Comparison of ENCODE assay signal across 24 cellular contexts in genomic region chr11:114089748-114090147, GRCh38. TPM values are rescaled to one million over a fixed set of nuclear protein-coding genes. Genes with fewer than 3 reads are reported as not detected.
A peak's percentile ranks its signal among the peaks of the same experiment; 100 is the strongest.
DNase-seq lines count a peak whose midpoint lies in the region; ATAC-seq, FAIRE-seq and TF ChIP-seq lines count a peak whose summit lies in the region.
"Had no signal": no experiment of that assay in that cellular context is flagged by ENCODE, and none has a peak within 500 bp of the region (broad histone marks: within the 10 kb centered on the region; RNA-seq: fewer than 3 reads in every experiment).

No MANE protein-coding gene starts in this region.

- no peaks in the 10 kb centered on the region for H3K79me2 ChIP-seq in endothelial cell of umbilical vein (ENCODE audit: control insufficient read depth, insufficient read depth, low read length)

- no peaks in the 10 kb centered on the region for H3K27me3 ChIP-seq in endothelial cell of umbilical vein (ENCODE audit: control insufficient read depth in 2 of 2, insufficient read depth in 2 of 2, low read length in 2 of 2)
- no peaks in the 10 kb centered on the region for H3K27me3 ChIP-seq in right lobe of liver

- H2AFZ ChIP-seq in endothelial cell of umbilical vein (ENCODE audit: low read depth, low read length) = no peak overlapping the region

- no peak for TF ChIP-seq POLR2A in endothelial cell of umbilical vein (IDR thresholded peaks at IDR 0.05; ENCODE audit: low read depth, low read length)
- TF ChIP-seq POLR2A in right lobe of liver (IDR thresholded peaks at IDR 0.05) = no peak

- FAIRE-seq in endothelial cell of umbilical vein (lab: Jason Lieb, UNC) (peak; percentile 61), GM19239 (lab: Jason Lieb, UNC) (no peak)

- dilution Hi-C loops in endothelial cell of umbilical vein (cut with MboI; ENCODE audit: extremely low pct_ligation_motif_present, low sequenced_read_pairs) = no loop called here

- H3K4me1 Mint-ChIP-seq in T-helper 17 cell = peaks cover 39% of the 10 kb centered on the region

- H3K36me3 Mint-ChIP-seq in T-helper 17 cell (ENCODE audit: low read depth) = no peaks in the 10 kb centered on the region
- H3K36me3 Mint-ChIP-seq: CD8-positive, alpha-beta T cell had no signal

- intact Hi-C loops in endothelial cell of umbilical vein (cut with micrococcal nuclease) (no loop called here), right lobe of liver (cut with DNase I) (no loop called here)

- no peak for DNase-seq in T-helper 17 cell
- DNase-seq in endothelial cell of umbilical vein (ENCODE audit: low read depth, low spot score) = peak; percentile 34
- DNase-seq in right lobe of liver = peak in 2 of 3 donors; percentile 50 to 62
- DNase-seq in substantia nigra (lab: John Stamatoyannopoulos, UW) = peak in 3 of 49 donors; percentile 11 to 21 (median 16)
- DNase-seq in GM19239 (ENCODE audit: insufficient read length, low spot score) = no peak
- no peak for DNase-seq in activated T-cell treated with anti-CD3 and anti-CD28 coated beads, Interleukin-2, amount 50 U/mL, for 1 hour
- no peak for DNase-seq in NCI-H748 treated with DMSO at 0.1 percent for 48 hours (lab: John Stamatoyannopoulos, UW)
- DNase-seq: activated CD4-positive, alpha-beta T cell treated with anti-CD3 and anti-CD28 coated beads, Interleukin-2, amount 10 ng/mL, durations not matched to agents 24 days and 14 days; activated CD8-positive, alpha-beta memory T cell treated with anti-CD3 and anti-CD28 coated beads, Interleukin-2, amount 50 U/mL, for 48 hours; activated naive CD4-positive, alpha-beta T cell treated with anti-CD3 and anti-CD28 coated beads, Interleukin-2, amount 50 U/mL, for 16 hours; CD8-positive, alpha-beta T cell; effector CD4-positive, alpha-beta T cell; HCEC 1CT; hippocampal formation; KBM-7; NCI-H1048; NCI-H2107; NCI-H69; PC-3; posterior cingulate gyrus; stimulated activated CD4-positive, alpha-beta T cell treated with anti-CD3 and anti-CD28 coated beads, Interleukin-12 subunit alpha, Interleukin-12 subunit beta, amount 100 ng/mL, for 4 hours; stimulated activated naive B cell treated with anti-CD40 and anti-IgM and Interleukin-4, amounts not matched to agents 10 μg/mL and 1 μg/mL and 100 μg/mL, for 72 hours had no signal

- no peaks in the 10 kb centered on the region for H4K20me1 ChIP-seq in endothelial cell of umbilical vein (replicated peaks; ENCODE audit: control insufficient read depth, extremely low read depth, insufficient read depth, low read length)

- no peak overlapping the region for H3K9ac ChIP-seq in endothelial cell of umbilical vein (replicated peaks; ENCODE audit: extremely low read depth, insufficient read depth, low read length)

- no peaks in the 10 kb centered on the region for H3K9me3 ChIP-seq in T-helper 17 cell (ENCODE audit: control insufficient read depth, low read length, poor library complexity, severe bottlenecking)
- no peaks in the 10 kb centered on the region for H3K9me3 ChIP-seq in endothelial cell of umbilical vein (replicated peaks; ENCODE audit: control insufficient read depth, insufficient read depth, low read length)
- H3K9me3 ChIP-seq in right lobe of liver = no peaks in the 10 kb centered on the region

- H3K4me3 ChIP-seq in endothelial cell of umbilical vein (replicated peaks in 1 of 3; ENCODE audit: insufficient read depth in 1 of 3, low read depth in 1 of 3, low read length in 3 of 3) = no peak overlapping the region
- no peak overlapping the region for H3K4me3 ChIP-seq in right lobe of liver

- H3K4me1 ChIP-seq in endothelial cell of umbilical vein (ENCODE audit: control insufficient read depth, extremely low read depth, insufficient read depth, low read length) (peaks cover 29% of the 10 kb centered on the region), right lobe of liver (peaks cover 0 to 86% (median 36%) of the 10 kb centered on the region in 4 donors)

- POLR2A ChIA-PET in endothelial cell of umbilical vein (lab: Charles Lee) = no interaction called here

- TF ChIP-seq CTCF in endothelial cell of umbilical vein (IDR thresholded peaks at IDR 0.05; ENCODE audit: extremely low read depth in 1 of 2, insufficient read depth in 1 of 2, low read depth in 1 of 2, low read length in 2 of 2) (no peak), right lobe of liver (IDR thresholded peaks at IDR 0.05) (no peak)

- H3K27me3 Mint-ChIP-seq in T-helper 17 cell = no peaks in the 10 kb centered on the region

- no peak overlapping the region for H3K4me2 ChIP-seq in endothelial cell of umbilical vein (ENCODE audit: insufficient read depth, low read length)

- peak overlapping the region; percentile 49 for H3K27ac Mint-ChIP-seq in T-helper 17 cell
- H3K27ac Mint-ChIP-seq: activated CD4-positive, alpha-beta T cell treated with anti-CD3 and anti-CD28 coated beads, Interleukin-2, amount 10 ng/mL, durations not matched to agents 24 days and 14 days; stimulated activated naive B cell treated with anti-CD40 and anti-IgM and Interleukin-4, amounts not matched to agents 10 μg/mL and 1 μg/mL and 100 μg/mL, for 72 hours had no signal

- ATAC-seq in T-helper 17 cell (no peak), right lobe of liver (peak; percentile 39 to 59 (median 48)), GM18909 (IDR thresholded peaks at IDR 0.05; ENCODE audit: poor library complexity, unreplicated experiment) (no peak)
- ATAC-seq: CD8-positive, alpha-beta T cell; PC-3; stimulated activated naive B cell treated with anti-CD40 and anti-IgM and Interleukin-4, amounts not matched to agents 10 μg/mL and 1 μg/mL and 100 μg/mL, for 72 hours had no signal

- no peak overlapping the region for H3K4me3 Mint-ChIP-seq in T-helper 17 cell
- H3K4me3 Mint-ChIP-seq: activated CD4-positive, alpha-beta T cell treated with anti-CD3 and anti-CD28 coated beads, Interleukin-2, amount 10 ng/mL, durations not matched to agents 24 days and 14 days; CD8-positive, alpha-beta T cell; stimulated activated naive B cell treated with anti-CD40 and anti-IgM and Interleukin-4, amounts not matched to agents 10 μg/mL and 1 μg/mL and 100 μg/mL, for 72 hours had no signal

- no peaks in the 10 kb centered on the region for H3K36me3 ChIP-seq in endothelial cell of umbilical vein (ENCODE audit: control insufficient read depth in 2 of 2, extremely low read depth in 1 of 2, insufficient read depth in 2 of 2, low read length in 2 of 2)
- H3K36me3 ChIP-seq in right lobe of liver = peaks cover 0 to 22% (median 2%) of the 10 kb centered on the region in 4 donors

- no TSS peak for BruUV-seq in endothelial cell of umbilical vein (replicated peaks; lab: Mats Ljungman, UMichigan)

- WGBS in right lobe of liver (ENCODE audit: insufficient coverage, low coverage, low lambda C conversion rate, missing lambda C conversion rate) = 42% methylated on average over 4 of the region's 4 CpGs

- no peaks in the 10 kb centered on the region for H3K9me1 ChIP-seq in endothelial cell of umbilical vein (replicated peaks; ENCODE audit: control insufficient read depth, extremely low read depth, insufficient read depth, low read length)

- H3K27ac ChIP-seq in endothelial cell of umbilical vein (ENCODE audit: insufficient read depth, low read depth, low read length) (no peak overlapping the region), right lobe of liver (peak overlapping the region in 2 of 3 donors; percentile 13 to 30), substantia nigra (ENCODE audit: low read depth, low read length, poor library complexity, severe bottlenecking) (peak overlapping the region; percentile 75)

- CTCF ChIA-PET in endothelial cell of umbilical vein (lab: Charles Lee) = interaction anchor here (1.2 to 1.5 kb wide), 3 partner anchors 9 to 54 kb away, joined by 4 read pairs; no protein-coding TSS in a partner anchor

TF ChIP-seq in endothelial cell of umbilical vein, 7 proteins besides CTCF, POLR2A, EP300 and RAD21:
- TF ChIP-seq FOS (IDR thresholded peaks at IDR 0.05; ENCODE audit: borderline replicate concordance, insufficient read depth, low read length) = no peak
- TF ChIP-seq JUN (IDR thresholded peaks at IDR 0.05; ENCODE audit: borderline replicate concordance, insufficient read depth, insufficient read length, low read depth) = no peak
- no peak for TF ChIP-seq POLR2AphosphoS5 (IDR thresholded peaks at IDR 0.05; ENCODE audit: insufficient read depth, low read depth, low read length)
- TF ChIP-seq MYC (IDR thresholded peaks at IDR 0.05; ENCODE audit: low read depth, low read length) = no peak
- TF ChIP-seq GATA2 (IDR thresholded peaks at IDR 0.05; ENCODE audit: insufficient read depth, insufficient read length, low read depth, low read length) = peak; percentile 21

RNA-seq across cellular contexts. Expression of gene ZBTB16, which starts 30.2 kb away (rescaled TPM):
- total RNA-seq in T-helper 17 cell = 10 to 100 TPM; 17.2 to 20.7 TPM
- 19.5 and 20.3 TPM in 2 replicates for total RNA-seq in endothelial cell of umbilical vein
- 9.8 and 16.7 TPM in 2 replicates for polyA plus RNA-seq in endothelial cell of umbilical vein
- polyA plus RNA-seq in endothelial cell of umbilical vein (2011; cell fraction: cytosol; rRNA removed) = 6.6 and 8.0 TPM in 2 replicates
- polyA plus RNA-seq in endothelial cell of umbilical vein (2011; cell fraction: nucleus; rRNA removed) = 25.1 and 34.1 TPM in 2 replicates
- polyA plus RNA-seq in endothelial cell of umbilical vein (2012) = 2.9 and 8.0 TPM in 2 replicates
- 63.9 and 64.1 TPM in 2 replicates for polyA minus RNA-seq in endothelial cell of umbilical vein
- polyA minus RNA-seq in endothelial cell of umbilical vein (2011; cell fraction: cytosol; rRNA and poly(A)+ RNA removed) = not detected
- 48.0 and 80.7 TPM in 2 replicates for polyA minus RNA-seq in endothelial cell of umbilical vein (2011; cell fraction: nucleus; rRNA and poly(A)+ RNA removed)
- 100 to 1,000 TPM in 2 of 6 experiments, 10 to 100 TPM in 4; 13.1 to 205 (median 52.2) TPM for total RNA-seq in right lobe of liver
- total RNA-seq: Daoy, PC-3 had no signal

Comparison
In these comparisons a context has a peak if more than half of its experiments do, and no peak if none do; other contexts are left out.
1. ATAC-seq: peak in right lobe of liver (4 of 4); none in T-helper 17 cell (single experiment) and GM18909 (single experiment).
2. DNase-seq: peak in endothelial cell of umbilical vein (single experiment) and right lobe of liver (2 of 3); none in T-helper 17 cell (0 of 3), GM19239 (single experiment), activated T-cell treated with anti-CD3 and anti-CD28 coated beads, Interleukin-2, amount 50 U/mL, for 1 hour (single experiment) and NCI-H748 treated with DMSO at 0.1 percent for 48 hours (single experiment).